ENCODE assay signal across 12 cellular contexts in genomic region chr6:93176070-93176469, GRCh38.
DNase-seq lines count a peak whose midpoint lies in the region; ATAC-seq, FAIRE-seq and TF ChIP-seq lines count a peak whose summit lies in the region.
"Had no signal": no experiment of that assay in that cellular context is flagged by ENCODE, and none has a peak within 500 bp of the region (broad histone marks: within the 10 kb centered on the region; RNA-seq: fewer than 3 reads in every experiment).

No MANE protein-coding gene starts in this region.

- TF ChIP-seq CTCF in liver (IDR thresholded peaks at IDR 0.05; ENCODE audit: low read depth, low read length, missing input control) (no peak), HepG2 (CRISPR knock-in tag; IDR thresholded peaks at IDR 0.05) (no peak), gastroesophageal sphincter (IDR thresholded peaks at IDR 0.05) (no peak)

- ATAC-seq in HepG2 = no peak
- peak; percentile 83 for ATAC-seq in HG02852 (IDR thresholded peaks at IDR 0.05; ENCODE audit: unreplicated experiment)
- ATAC-seq in naive thymus-derived CD4-positive, alpha-beta T cell = no peak
- no peak for ATAC-seq in gastroesophageal sphincter
- ATAC-seq: activated CD8-positive, alpha-beta T cell treated with anti-CD3 and anti-CD28 coated beads for 36 hours had no signal

- H3K4me3 ChIP-seq in liver (ENCODE audit: low read depth in 1 of 3, low read length in 3 of 3) (no peak overlapping the region), HepG2 (replicated peaks in 1 of 3; ENCODE audit: insufficient read depth in 1 of 3, low read depth in 2 of 3, low read length in 3 of 3) (no peak overlapping the region), gastroesophageal sphincter (no peak overlapping the region)
- H3K4me3 ChIP-seq in naive thymus-derived CD4-positive, alpha-beta T cell (ENCODE audit: low read length) = no peak overlapping the region

- BruUV-seq in HepG2 (replicated peaks; lab: Mats Ljungman, UMichigan) = no TSS peak

- in situ Hi-C loops in HepG2 (cut with HindIII; ENCODE audit: extremely low pct_ligation_motif_present, low pct_unique_long_range_greater_than_20kb) = no loop called here

- H3K9me3 Mint-ChIP-seq in naive thymus-derived CD4-positive, alpha-beta T cell = peaks cover 0 to 17% (median 2%) of the 10 kb centered on the region in 11 donors
- H3K9me3 Mint-ChIP-seq in activated CD4-positive, alpha-beta memory T cell treated with anti-CD3 and anti-CD28 coated beads, Interleukin-2, amount 10 ng/mL, durations not matched to agents 7 days and 5 days = peaks cover 3% of the 10 kb centered on the region

- no peak overlapping the region for H3K4me3 Mint-ChIP-seq in naive thymus-derived CD4-positive, alpha-beta T cell
- no peak overlapping the region for H3K4me3 Mint-ChIP-seq in activated CD4-positive, alpha-beta memory T cell treated with anti-CD3 and anti-CD28 coated beads, Interleukin-2, amount 10 ng/mL, durations not matched to agents 7 days and 5 days
- H3K4me3 Mint-ChIP-seq: activated CD8-positive, alpha-beta T cell treated with anti-CD3 and anti-CD28 coated beads for 36 hours had no signal

- TF ChIP-seq EP300 in HepG2 (IDR thresholded peaks at IDR 0.05; ENCODE audit: low read depth in 2 of 2, low read length in 2 of 2) (no peak), HepG2 (CRISPR knock-in tag; IDR thresholded peaks at IDR 0.05; ENCODE audit: borderline replicate concordance) (no peak), gastroesophageal sphincter (IDR thresholded peaks at IDR 0.05) (no peak)

- H3K27ac ChIP-seq in liver (ENCODE audit: low read depth in 1 of 2, low read length in 2 of 2) (no peak overlapping the region), HepG2 (ENCODE audit: extremely low read length, insufficient read depth, low read length) (no peak overlapping the region), gastroesophageal sphincter (no peak overlapping the region)
- no peak overlapping the region for H3K27ac ChIP-seq in naive thymus-derived CD4-positive, alpha-beta T cell (ENCODE audit: low read depth, low read length)

- TF ChIP-seq RAD21 in liver (IDR thresholded peaks at IDR 0.05) (no peak), HepG2 (CRISPR knock-in tag; IDR thresholded peaks at IDR 0.05) (no peak)

- FAIRE-seq in HepG2 (lab: Jason Lieb, UNC) = no peak

- H3K36me3 Mint-ChIP-seq in naive thymus-derived CD4-positive, alpha-beta T cell = no peaks in the 10 kb centered on the region
- H3K36me3 Mint-ChIP-seq in activated CD4-positive, alpha-beta memory T cell treated with anti-CD3 and anti-CD28 coated beads, Interleukin-2, amount 10 ng/mL, durations not matched to agents 7 days and 5 days (ENCODE audit: low read depth) = no peaks in the 10 kb centered on the region
- H3K36me3 Mint-ChIP-seq: IgD-negative memory B cell had no signal

- WGBS in liver = 62% methylated on average over 1 of the region's 1 CpG
- WGBS in HepG2 (ENCODE audit: low lambda C conversion rate) = 0% methylated on average over 1 of the region's 1 CpG
- 60 to 89% methylated on average over 1 of the region's 1 CpG for WGBS in gastroesophageal sphincter (ENCODE audit: low coverage in 1 of 2), 2 donors

- H3K27me3 ChIP-seq in liver (ENCODE audit: control insufficient read depth in 4 of 4, insufficient read depth in 4 of 4, low read length in 3 of 4) (no peaks in the 10 kb centered on the region), HepG2 (ENCODE audit: control insufficient read depth in 1 of 2, insufficient read depth in 2 of 2, low read length in 2 of 2) (no peaks in the 10 kb centered on the region), gastroesophageal sphincter (no peaks in the 10 kb centered on the region)
- no peaks in the 10 kb centered on the region for H3K27me3 ChIP-seq in naive thymus-derived CD4-positive, alpha-beta T cell (ENCODE audit: control insufficient read depth in 2 of 2, insufficient read depth in 2 of 2, low read length in 2 of 2)

- intact Hi-C loops in HepG2 (cut with micrococcal nuclease; ENCODE audit: unreplicated experiment) = no loop called here
- intact Hi-C loops in naive thymus-derived CD4-positive, alpha-beta T cell (cut with micrococcal nuclease) = no loop called here

- no peaks in the 10 kb centered on the region for H3K27me3 Mint-ChIP-seq in naive thymus-derived CD4-positive, alpha-beta T cell
- no peaks in the 10 kb centered on the region for H3K27me3 Mint-ChIP-seq in activated CD4-positive, alpha-beta memory T cell treated with anti-CD3 and anti-CD28 coated beads, Interleukin-2, amount 10 ng/mL, durations not matched to agents 7 days and 5 days
- H3K27me3 Mint-ChIP-seq: activated CD8-positive, alpha-beta T cell treated with anti-CD3 and anti-CD28 coated beads for 36 hours; IgD-negative memory B cell had no signal

- POLR2A ChIA-PET in HepG2 (lab: Yijun Ruan, JAX) = no interaction called here
- POLR2A ChIA-PET in naive thymus-derived CD4-positive, alpha-beta T cell (lab: Charles Lee) = no interaction called here
- POLR2A ChIA-PET in activated CD4-positive, alpha-beta memory T cell treated with anti-CD3 and anti-CD28 coated beads, Interleukin-2, amount 10 ng/mL, durations not matched to agents 7 days and 5 days (lab: Charles Lee) = no interaction called here

- H3K9ac ChIP-seq in liver (ENCODE audit: low read depth in 1 of 2, low read length in 2 of 2) (no peak overlapping the region), HepG2 (ENCODE audit: insufficient read depth, low read depth, low read length) (no peak overlapping the region)

- no peaks in the 10 kb centered on the region for H3K36me3 ChIP-seq in liver (ENCODE audit: control insufficient read depth in 4 of 4, insufficient read depth in 3 of 4, low read depth in 1 of 4, low read length in 3 of 4)
- H3K36me3 ChIP-seq in HepG2 (replicated peaks in 1 of 2; ENCODE audit: control insufficient read depth in 1 of 2, insufficient read depth in 2 of 2, low read length in 2 of 2) = no peaks in the 10 kb centered on the region
- no peaks in the 10 kb centered on the region for H3K36me3 ChIP-seq in naive thymus-derived CD4-positive, alpha-beta T cell (ENCODE audit: control insufficient read depth in 2 of 3, insufficient read depth in 3 of 3, low read length in 3 of 3)
- H3K36me3 ChIP-seq in gastroesophageal sphincter = no peaks in the 10 kb centered on the region

- H3K27ac Mint-ChIP-seq in naive thymus-derived CD4-positive, alpha-beta T cell = no peak overlapping the region
- no peak overlapping the region for H3K27ac Mint-ChIP-seq in activated CD4-positive, alpha-beta memory T cell treated with anti-CD3 and anti-CD28 coated beads, Interleukin-2, amount 10 ng/mL, durations not matched to agents 7 days and 5 days
- H3K27ac Mint-ChIP-seq: activated CD8-positive, alpha-beta T cell treated with anti-CD3 and anti-CD28 coated beads for 36 hours; IgD-negative memory B cell had no signal

- no peak for TF ChIP-seq POLR2A in HepG2 (IDR thresholded peaks at IDR 0.05; ENCODE audit: insufficient read depth in 1 of 2, low read depth in 2 of 2, low read length in 2 of 2)
- TF ChIP-seq POLR2A in gastroesophageal sphincter (IDR thresholded peaks at IDR 0.05) = no peak

- CTCF ChIA-PET in HepG2 (lab: Yijun Ruan, JAX; ENCODE audit: low intra/inter-chr PET ratio, low total read pairs) = no interaction called here
- CTCF ChIA-PET in naive thymus-derived CD4-positive, alpha-beta T cell (lab: Charles Lee) = no interaction called here
- CTCF ChIA-PET in activated CD4-positive, alpha-beta memory T cell treated with anti-CD3 and anti-CD28 coated beads, Interleukin-2, amount 10 ng/mL, durations not matched to agents 7 days and 5 days (lab: Charles Lee) = interaction anchor here (0.5 kb wide), 2 partner anchors 62 to 676 kb away, joined by 3 read pairs; no protein-coding TSS in a partner anchor

- no peaks in the 10 kb centered on the region for H4K20me1 ChIP-seq in HepG2 (ENCODE audit: insufficient read depth, low read length)

- H3K79me2 ChIP-seq in HepG2 (ENCODE audit: insufficient read depth, low read length) = no peaks in the 10 kb centered on the region

- H3K9me3 ChIP-seq in liver (ENCODE audit: control insufficient read depth in 4 of 4, low read length in 3 of 4) (no peaks in the 10 kb centered on the region), HepG2 (ENCODE audit: low read length) (no peaks in the 10 kb centered on the region), gastroesophageal sphincter (no peaks in the 10 kb centered on the region)
- H3K9me3 ChIP-seq in naive thymus-derived CD4-positive, alpha-beta T cell (ENCODE audit: control insufficient read depth in 2 of 3, low read length in 3 of 3) = no peaks in the 10 kb centered on the region

- H3K4me1 Mint-ChIP-seq in naive thymus-derived CD4-positive, alpha-beta T cell = no peaks in the 10 kb centered on the region
- no peaks in the 10 kb centered on the region for H3K4me1 Mint-ChIP-seq in activated CD4-positive, alpha-beta memory T cell treated with anti-CD3 and anti-CD28 coated beads, Interleukin-2, amount 10 ng/mL, durations not matched to agents 7 days and 5 days

- no peaks in the 10 kb centered on the region for H3K4me1 ChIP-seq in liver (ENCODE audit: control insufficient read depth in 4 of 4, insufficient read depth in 4 of 4, low read length in 3 of 4)
- no peaks in the 10 kb centered on the region for H3K4me1 ChIP-seq in HepG2 (ENCODE audit: insufficient read depth, low read length)
- no peaks in the 10 kb centered on the region for H3K4me1 ChIP-seq in naive thymus-derived CD4-positive, alpha-beta T cell (ENCODE audit: control insufficient read depth in 2 of 2, insufficient read depth in 2 of 2, low read length in 2 of 2)
- peaks cover 0 to 25% (median 3%) of the 10 kb centered on the region in 3 donors for H3K4me1 ChIP-seq in gastroesophageal sphincter

- DNase-seq in HepG2 (ENCODE audit: low spot score) (no peak), Kasumi-1 (lab: John Stamatoyannopoulos, UW) (peak; percentile 46 to 55), HPDE6-E6E7 (ENCODE audit: extremely low spot score) (no peak)
- no peak for DNase-seq in naive thymus-derived CD4-positive, alpha-beta T cell
- DNase-seq in activated CD4-positive, alpha-beta memory T cell treated with anti-CD3 and anti-CD28 coated beads, Interleukin-2, amount 10 ng/mL, durations not matched to agents 7 days and 5 days = no peak
- DNase-seq: activated CD8-positive, alpha-beta T cell treated with anti-CD3 and anti-CD28 coated beads for 36 hours; effector CD8-positive, alpha-beta T cell; NCI-H2171 treated with DMSO at 0.1 percent for 48 hours had no signal

- no peak overlapping the region for H2AFZ ChIP-seq in HepG2 (ENCODE audit: low read length)

- H3K4me2 ChIP-seq in HepG2 (ENCODE audit: low read depth, low read length) = no peak overlapping the region

TF ChIP-seq in liver, 16 proteins besides CTCF, POLR2A, EP300 and RAD21:
- TF ChIP-seq MAX (IDR thresholded peaks at IDR 0.05) (no peak), FOXA1 (IDR thresholded peaks at IDR 0.05) (no peak), NR2F2 (IDR thresholded peaks at IDR 0.05) (peak; percentile 82)

TF ChIP-seq in HepG2, 621 proteins besides CTCF, POLR2A, EP300 and RAD21 (continues in another document):
- no peak for TF ChIP-seq BRCA1 (CRISPR knock-in tag; IDR thresholded peaks at IDR 0.05)
- no peak for TF ChIP-seq ZNF615 (CRISPR knock-in tag; IDR thresholded peaks at IDR 0.05; ENCODE audit: borderline replicate concordance)

Comparison
In these comparisons a context has a peak if more than half of its experiments do, and no peak if none do; other contexts are left out.
1. DNase-seq: peak in Kasumi-1 (2 of 2); none in HepG2 (single experiment), naive thymus-derived CD4-positive, alpha-beta T cell (0 of 9), activated CD4-positive, alpha-beta memory T cell treated with anti-CD3 and anti-CD28 coated beads, Interleukin-2, amount 10 ng/mL, durations not matched to agents 7 days and 5 days (single experiment) and HPDE6-E6E7 (single experiment).